In the genomic region with DNA sequence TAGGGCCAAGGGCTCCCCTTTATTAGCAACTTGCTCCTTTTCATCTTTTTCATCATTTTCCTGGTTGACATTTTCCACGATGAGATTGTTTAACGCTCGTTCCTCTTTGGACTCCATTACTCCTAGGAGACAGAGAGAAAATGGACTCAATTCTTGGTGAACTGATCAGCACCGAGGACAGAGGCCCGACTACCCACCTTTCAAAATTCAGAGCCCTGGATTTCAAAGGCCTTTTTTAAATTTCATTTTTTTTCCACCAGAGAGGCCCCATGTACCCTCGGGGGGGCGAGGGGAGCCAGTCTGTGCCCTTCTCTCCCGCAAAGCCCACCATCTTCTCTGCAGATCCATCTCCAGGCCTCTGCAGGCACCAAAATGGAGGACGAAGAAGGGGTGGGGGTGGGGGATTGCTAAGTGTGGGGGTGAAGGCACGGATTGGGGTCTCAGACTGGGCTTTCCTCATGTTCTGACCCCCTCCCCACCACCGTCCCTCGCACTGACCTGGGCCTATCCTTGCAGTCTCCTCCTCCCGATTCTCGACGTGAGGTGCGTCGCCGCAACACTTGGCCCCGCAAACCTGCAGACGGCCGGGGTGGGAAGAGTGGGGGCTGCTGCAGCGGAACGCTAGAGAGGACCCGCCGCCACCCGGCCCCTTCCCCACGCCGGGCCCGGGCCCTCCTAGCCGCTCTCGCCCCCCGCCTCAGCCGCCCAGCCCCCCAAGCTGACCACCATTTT, we compare ENCODE assay signal across 9 cellular contexts. TPM values are rescaled to one million over a fixed set of nuclear protein-coding genes. Genes with fewer than 3 reads are reported as not detected.
DNase-seq lines count a peak whose midpoint lies in the region; ATAC-seq, FAIRE-seq and TF ChIP-seq lines count a peak whose summit lies in the region.
"Had no signal": no experiment of that assay in that cellular context is flagged by ENCODE, and none has a peak within 500 bp of the region (broad histone marks: within the 10 kb centered on the region; RNA-seq: fewer than 3 reads in every experiment).

No MANE protein-coding gene starts in this region.

- no peak for TF ChIP-seq POLR2A in GM12878 (IDR thresholded peaks at IDR 0.05; ENCODE audit: low read depth, low read length)

- POLR2A ChIA-PET in GM12878 (lab: Charles Lee) = no interaction called here

- H2AFZ ChIP-seq in GM12878 (ENCODE audit: control insufficient read depth, low read depth, low read length) = no peak overlapping the region

- intact Hi-C loops in GM12878 (cut with micrococcal nuclease; ENCODE audit: unreplicated experiment) = no loop called here

- DNase-seq in stimulated activated CD4-positive, alpha-beta T cell treated with anti-CD3 and anti-CD28 coated beads, Interleukin-15, amount 100 ng/mL, for 24 hours = peak; percentile 3
- DNase-seq in stimulated activated CD4-positive, alpha-beta T cell treated with anti-CD3 and anti-CD28 coated beads, Interleukin-4, amount 100 ng/mL, for 1 hour = no peak
- no peak for DNase-seq in GM12878 (ENCODE audit: low read depth, low spot score)
- no peak for DNase-seq in lung (ENCODE audit: low spot score)
- no peak for DNase-seq in effector CD4-positive, alpha-beta T cell
- DNase-seq in SIG-M5 treated with dmso at 0.1 percent for 504 hours (lab: John Stamatoyannopoulos, UW; ENCODE audit: unreplicated experiment) = no peak

- peak overlapping the region; percentile 59 for H3K4me2 ChIP-seq in GM12878 (ENCODE audit: control insufficient read depth, insufficient read depth)

- H3K27me3 ChIP-seq in GM12878 (replicated peaks in 1 of 2; ENCODE audit: control insufficient read depth in 2 of 2, insufficient read depth in 2 of 2, low read length in 1 of 2) (no peaks in the 10 kb centered on the region), lung (ENCODE audit: control insufficient read depth, insufficient read depth) (peaks cover 2% of the 10 kb centered on the region)

- CTCF ChIA-PET in GM12878 (lab: Yijun Ruan, JAX) = no interaction called here

- no peak for ATAC-seq in GM12878
- no peak for ATAC-seq in lung (ENCODE audit: insufficient read depth, low FRiP score)
- no peak for ATAC-seq in HG03025 (IDR thresholded peaks at IDR 0.05; ENCODE audit: low FRiP score, unreplicated experiment)

- H3K9ac ChIP-seq in GM12878 (ENCODE audit: control insufficient read depth, insufficient read depth, low read length) = no peak overlapping the region

- H3K4me3 ChIP-seq in GM12878 (peak overlapping the region; percentile 50; the same call in 1 of the 2 replicates), lung (peak overlapping the region; percentile 28), urinary bladder (ENCODE audit: low read depth, low read length) (peak overlapping the region; percentile 66)

- H3K36me3 ChIP-seq in GM12878 (ENCODE audit: control insufficient read depth in 2 of 2, insufficient read depth in 2 of 2, low read length in 1 of 2) = no peaks in the 10 kb centered on the region
- no peaks in the 10 kb centered on the region for H3K36me3 ChIP-seq in lung (ENCODE audit: control insufficient read depth in 2 of 2, insufficient read depth in 2 of 2, low read length in 2 of 2)
- no peaks in the 10 kb centered on the region for H3K36me3 ChIP-seq in urinary bladder (ENCODE audit: insufficient read depth)

- RAD21 ChIA-PET in GM12878 (lab: Charles Lee; ENCODE audit: unreplicated experiment) = no interaction called here

- TF ChIP-seq RAD21 in GM12878 (IDR thresholded peaks at IDR 0.05; ENCODE audit: insufficient read depth, low read depth, low read length) = no peak

- BruUV-seq in GM12878 (replicated peaks; lab: Mats Ljungman, UMichigan) = no TSS peak

- no peak for TF ChIP-seq EP300 in GM12878 (IDR thresholded peaks at IDR 0.05; ENCODE audit: borderline replicate concordance in 1 of 2, control insufficient read depth in 1 of 2, low read depth in 2 of 2, low read length in 2 of 2)

- no peaks in the 10 kb centered on the region for H3K79me2 ChIP-seq in GM12878 (ENCODE audit: control insufficient read depth, insufficient read depth, low read length)

- H3K4me1 ChIP-seq in GM12878 (ENCODE audit: control insufficient read depth, insufficient read depth, low read length) (no peaks in the 10 kb centered on the region), lung (ENCODE audit: control insufficient read depth in 2 of 2, insufficient read depth in 2 of 2, low read length in 2 of 2) (no peaks in the 10 kb centered on the region), urinary bladder (ENCODE audit: insufficient read depth) (no peaks in the 10 kb centered on the region)

- 47% methylated on average over 28 of the region's 33 CpGs for WGBS in GM12878 (ENCODE audit: insufficient coverage, insufficient replicate concordance, low lambda C conversion rate, missing lambda C conversion rate)
- WGBS in lung, 2 donors = 39 to 60% methylated on average over 7 to 33 of the region's 33 CpGs
- WGBS in urinary bladder = 17% methylated on average over 33 of the region's 33 CpGs

- no peaks in the 10 kb centered on the region for H3K9me3 ChIP-seq in GM12878 (replicated peaks; ENCODE audit: control insufficient read depth, insufficient read depth, low read length)
- H3K9me3 ChIP-seq in lung (ENCODE audit: control insufficient read depth in 2 of 2, insufficient read depth in 1 of 2, low read length in 1 of 2) = no peaks in the 10 kb centered on the region

- no peak overlapping the region for H3K27ac ChIP-seq in GM12878 (ENCODE audit: control insufficient read depth, insufficient read depth)
- no peak overlapping the region for H3K27ac ChIP-seq in lung (ENCODE audit: low read depth in 1 of 2, low read length in 1 of 2)
- H3K27ac ChIP-seq in urinary bladder (ENCODE audit: low read depth) = no peak overlapping the region

- SMC1A ChIA-PET in GM12878 (lab: Charles Lee; ENCODE audit: uncharacterized antibody, unreplicated experiment) = no interaction called here

- H4K20me1 ChIP-seq in GM12878 (ENCODE audit: control insufficient read depth, insufficient read depth) = no peaks in the 10 kb centered on the region

- no peak for FAIRE-seq in GM12878 (lab: Jason Lieb, UNC)

- TF ChIP-seq CTCF in GM12878 (IDR thresholded peaks at IDR 0.05 in 2 of 3, conservative IDR thresholded peaks at IDR 0.05 in 1 of 3; ENCODE audit: control insufficient read depth in 2 of 3, extremely low read depth in 1 of 3, insufficient read depth in 1 of 3, low read depth in 3 of 3, low read length in 3 of 3) = no peak
- TF ChIP-seq CTCF in lung (IDR thresholded peaks at IDR 0.05; ENCODE audit: control extremely low read depth, extremely low read depth) = no peak

- in situ Hi-C loops in GM12878 (cut with MboI) = no loop called here

RNA-seq across cellular contexts. Expression of gene BEX2, which starts 0.8 kb away (rescaled TPM):
- 0.69 and 0.73 TPM in 2 replicates for total RNA-seq in GM12878 (2013; cell fraction: nucleolus; rRNA removed)
- total RNA-seq in GM12878 (2014; rRNA removed) = 0.27 and 0.79 TPM in 2 replicates
- 0.72 and 1.2 TPM in 2 replicates for total RNA-seq in GM12878 (2014; rRNA removed; fragmentation: Illumina TruSeq; extraction: Trizol)
- total RNA-seq in GM12878 (2021) = 0.56 and 0.80 TPM in 2 replicates
- polyA plus RNA-seq in GM12878 (2011; ENCODE audit: low read depth) = 6.6 TPM
- 2.8 and 3.4 TPM in 2 replicates for polyA plus RNA-seq in GM12878 (2011; rRNA removed)
- 1.3 and 1.4 TPM in 2 replicates for polyA plus RNA-seq in GM12878 (2011; cell fraction: cytosol; rRNA removed)
- 1.9 and 2.6 TPM in 2 replicates for polyA plus RNA-seq in GM12878 (2011; cell fraction: nucleus; rRNA removed)
- polyA plus RNA-seq in GM12878 (2012) = 7.1 and 7.7 TPM in 2 replicates
- polyA plus RNA-seq in GM12878 (2014; fragmentation: Illumina TruSeq; extraction: Trizol) = 0.91 and 2.7 TPM in 2 replicates
- polyA plus RNA-seq in GM12878 (2014; fragmentation: Nextera tagmentation; extraction: Ambion mirVana) = 1 to 10 TPM in 1 of 2 experiments, under 1 TPM in 1; 0.52 to 1.3 TPM
- polyA plus RNA-seq in GM12878 (2014; rRNA removed) = 0.72 and 1.0 TPM in 2 replicates
- under 1 TPM; 0.33 to 0.95 TPM for polyA plus RNA-seq in GM12878 (2016; fragmentation: Nextera tagmentation; extraction: Ambion mirVana)
- polyA minus RNA-seq in GM12878 (2011; rRNA and poly(A)+ RNA removed) = 0.51 and 1.6 TPM in 2 replicates
- not detected in 2 replicates for polyA minus RNA-seq in GM12878 (2011; cell fraction: cytosol; rRNA and poly(A)+ RNA removed)
- not detected in 2 replicates for polyA minus RNA-seq in GM12878 (2011; cell fraction: nucleus; rRNA and poly(A)+ RNA removed)
- 10 to 100 TPM; 13.9 to 22.0 TPM for total RNA-seq in lung
- 10 to 100 TPM; 23.2 to 52.5 TPM for polyA plus RNA-seq in lung
- total RNA-seq in urinary bladder = 6.2 TPM
- 9.8 TPM for polyA plus RNA-seq in urinary bladder

RNA-seq across cellular contexts. Expression of gene TCEAL7, which starts 20.0 kb away (rescaled TPM):
- not detected in 2 replicates for total RNA-seq in GM12878 (2013; cell fraction: nucleolus; rRNA removed)
- total RNA-seq in GM12878 (2014; rRNA removed) (not detected in 2 replicates), GM12878 (2014; rRNA removed; fragmentation: Illumina TruSeq; extraction: Trizol) (not detected in 2 replicates), GM12878 (2021) (not detected in 2 replicates), lung (10 to 100 TPM in 1 of 2 donors, 1 to 10 TPM in 1; 1.8 to 12.1 TPM), urinary bladder (74.0 TPM)
- not detected for polyA plus RNA-seq in GM12878 (2011; ENCODE audit: low read depth)
- polyA plus RNA-seq in GM12878 (2011; rRNA removed) (not detected in 2 replicates), GM12878 (2014; fragmentation: Illumina TruSeq; extraction: Trizol) (not detected in 2 replicates), GM12878 (2014; fragmentation: Nextera tagmentation; extraction: Ambion mirVana) (not detected), GM12878 (2014; rRNA removed) (not detected in 2 replicates), GM12878 (2016; fragmentation: Nextera tagmentation; extraction: Ambion mirVana) (not detected), lung (1 to 10 TPM; 1.3 to 2.2 TPM), urinary bladder (16.0 TPM)
- polyA plus RNA-seq in GM12878 (2011; cell fraction: cytosol; rRNA removed) = not detected in 2 replicates
- not detected in 2 replicates for polyA plus RNA-seq in GM12878 (2011; cell fraction: nucleus; rRNA removed)
- polyA plus RNA-seq in GM12878 (2012) = not detected in 2 replicates
- polyA minus RNA-seq in GM12878 (2011; rRNA and poly(A)+ RNA removed) = not detected in 2 replicates
- polyA minus RNA-seq in GM12878 (2011; cell fraction: cytosol; rRNA and poly(A)+ RNA removed) = not detected in 2 replicates
- polyA minus RNA-seq in GM12878 (2011; cell fraction: nucleus; rRNA and poly(A)+ RNA removed) = not detected in 2 replicates
- total RNA-seq: activated CD8-positive, alpha-beta memory T cell treated with anti-CD3 and anti-CD28 coated beads for 36 hours had no signal

RNA-seq across cellular contexts. Expression of gene TCEAL5, which starts 33.5 kb away (rescaled TPM):
- total RNA-seq in GM12878 (2013; cell fraction: nucleolus; rRNA removed) = not detected in 2 replicates
- total RNA-seq in GM12878 (2014; rRNA removed) (not detected in 2 replicates), GM12878 (2014; rRNA removed; fragmentation: Illumina TruSeq; extraction: Trizol) (not detected in 2 replicates), GM12878 (2021) (not detected in 2 replicates), lung (under 1 TPM in 1 of 2 donors, not detected in 1; 0.28 TPM), urinary bladder (2.5 TPM)
- not detected for polyA plus RNA-seq in GM12878 (2011; ENCODE audit: low read depth)
- polyA plus RNA-seq in GM12878 (2011; rRNA removed) (not detected in 2 replicates), GM12878 (2014; fragmentation: Illumina TruSeq; extraction: Trizol) (not detected in 2 replicates), GM12878 (2014; fragmentation: Nextera tagmentation; extraction: Ambion mirVana) (not detected), GM12878 (2014; rRNA removed) (not detected in 2 replicates), GM12878 (2016; fragmentation: Nextera tagmentation; extraction: Ambion mirVana) (not detected), lung (under 1 TPM; 0.03 to 0.12 TPM), urinary bladder (1.3 TPM)
- not detected in 2 replicates for polyA plus RNA-seq in GM12878 (2011; cell fraction: cytosol; rRNA removed)
- not detected in 2 replicates for polyA plus RNA-seq in GM12878 (2011; cell fraction: nucleus; rRNA removed)
- polyA plus RNA-seq in GM12878 (2012) = not detected in 2 replicates
- not detected in 2 replicates for polyA minus RNA-seq in GM12878 (2011; rRNA and poly(A)+ RNA removed)
- not detected in 2 replicates for polyA minus RNA-seq in GM12878 (2011; cell fraction: cytosol; rRNA and poly(A)+ RNA removed)
- polyA minus RNA-seq in GM12878 (2011; cell fraction: nucleus; rRNA and poly(A)+ RNA removed) = not detected in 2 replicates
- total RNA-seq: activated CD8-positive, alpha-beta memory T cell treated with anti-CD3 and anti-CD28 coated beads for 36 hours had no signal

RNA-seq across cellular contexts. Expression of gene TCEAL9, which starts 46.3 kb away (rescaled TPM):
- 0.96 and 1.1 TPM in 2 replicates for total RNA-seq in GM12878 (2013; cell fraction: nucleolus; rRNA removed)
- total RNA-seq in GM12878 (2014; rRNA removed) (0.38 and 0.73 TPM in 2 replicates), GM12878 (2014; rRNA removed; fragmentation: Illumina TruSeq; extraction: Trizol) (0.54 and 2.3 TPM in 2 replicates), GM12878 (2021) (0.67 and 0.69 TPM in 2 replicates), lung (10 to 100 TPM; 33.9 to 62.1 TPM), urinary bladder (102 TPM)
- polyA plus RNA-seq in GM12878 (2011; ENCODE audit: low read depth) = 4.0 TPM
- polyA plus RNA-seq in GM12878 (2011; rRNA removed) (0.39 and 0.42 TPM in 2 replicates), GM12878 (2014; fragmentation: Illumina TruSeq; extraction: Trizol) (1.3 and 1.6 TPM in 2 replicates), GM12878 (2014; fragmentation: Nextera tagmentation; extraction: Ambion mirVana) (1 to 10 TPM; 1.7 to 2.5 TPM), GM12878 (2014; rRNA removed) (0.33 and 0.64 TPM in 2 replicates), GM12878 (2016; fragmentation: Nextera tagmentation; extraction: Ambion mirVana) (1 to 10 TPM; 1.1 to 1.3 TPM), lung (100 to 1,000 TPM in 1 of 2 donors, 10 to 100 TPM in 1; 81.1 to 110 TPM), urinary bladder (102 TPM)
- polyA plus RNA-seq in GM12878 (2011; cell fraction: cytosol; rRNA removed) = 0.09 TPM in 1 of 2 replicates, not detected in the other
- 0.09 TPM in 1 of 2 replicates, not detected in the other for polyA plus RNA-seq in GM12878 (2011; cell fraction: nucleus; rRNA removed)
- polyA plus RNA-seq in GM12878 (2012) = 6.1 and 6.8 TPM in 2 replicates
- polyA minus RNA-seq in GM12878 (2011; rRNA and poly(A)+ RNA removed) = not detected in 2 replicates
- polyA minus RNA-seq in GM12878 (2011; cell fraction: cytosol; rRNA and poly(A)+ RNA removed) = not detected in 2 replicates
- not detected in 2 replicates for polyA minus RNA-seq in GM12878 (2011; cell fraction: nucleus; rRNA and poly(A)+ RNA removed)

RNA-seq across cellular contexts. Expression of gene TCEAL8, which starts 55.1 kb away (rescaled TPM):
- total RNA-seq in GM12878 (2013; cell fraction: nucleolus; rRNA removed) = 6.1 and 8.9 TPM in 2 replicates
- total RNA-seq in GM12878 (2014; rRNA removed) (33.7 and 52.5 TPM in 2 replicates), GM12878 (2014; rRNA removed; fragmentation: Illumina TruSeq; extraction: Trizol) (63.0 and 65.6 TPM in 2 replicates), GM12878 (2021) (27.6 and 28.4 TPM in 2 replicates), lung (10 to 100 TPM; 46.4 to 86.9 TPM), urinary bladder (202 TPM)
- polyA plus RNA-seq in GM12878 (2011; ENCODE audit: low read depth) = 33.0 TPM
- polyA plus RNA-seq in GM12878 (2011; rRNA removed) (55.8 and 83.2 TPM in 2 replicates), GM12878 (2014; fragmentation: Illumina TruSeq; extraction: Trizol) (69.2 and 95.7 TPM in 2 replicates), GM12878 (2014; fragmentation: Nextera tagmentation; extraction: Ambion mirVana) (100 to 1,000 TPM in 1 of 2 experiments, 10 to 100 TPM in 1; 86.8 to 123 TPM), GM12878 (2014; rRNA removed) (32.9 and 45.9 TPM in 2 replicates), GM12878 (2016; fragmentation: Nextera tagmentation; extraction: Ambion mirVana) (10 to 100 TPM; 57.7 to 59.6 TPM), lung (10 to 100 TPM; 40.7 to 55.0 TPM), urinary bladder (66.5 TPM)
- 14.2 and 14.3 TPM in 2 replicates for polyA plus RNA-seq in GM12878 (2011; cell fraction: cytosol; rRNA removed)
- 12.6 TPM in 2 replicates for polyA plus RNA-seq in GM12878 (2011; cell fraction: nucleus; rRNA removed)
- polyA plus RNA-seq in GM12878 (2012) = 38.3 and 47.1 TPM in 2 replicates
- polyA minus RNA-seq in GM12878 (2011; rRNA and poly(A)+ RNA removed) = 8.2 and 10.2 TPM in 2 replicates
- polyA minus RNA-seq in GM12878 (2011; cell fraction: cytosol; rRNA and poly(A)+ RNA removed) = 6.3 and 6.7 TPM in 2 replicates
- polyA minus RNA-seq in GM12878 (2011; cell fraction: nucleus; rRNA and poly(A)+ RNA removed) = 3.6 TPM in 2 replicates
